In genomic region chr16:775236-775796, GRCh38 we compare ENCODE assay signal across 2 cellular contexts.
TF ChIP-seq lines count a peak whose summit lies in the region.

No MANE protein-coding gene starts in this region.

TF ChIP-seq in GM23338, 12 proteins besides CTCF, POLR2A, EP300 and RAD21:
- TF ChIP-seq ZNF331 (CRISPR knock-in tag; IDR thresholded peaks at IDR 0.05; ENCODE audit: low read depth) = no peak
- TF ChIP-seq CREB1 (CRISPR knock-in tag; IDR thresholded peaks at IDR 0.05; ENCODE audit: low read depth) = no peak
- TF ChIP-seq ZNF462 (CRISPR knock-in tag; IDR thresholded peaks at IDR 0.05) = no peak
- TF ChIP-seq ZNF114 (CRISPR knock-in tag; IDR thresholded peaks at IDR 0.05) = no peak
- TF ChIP-seq STAT1 (IDR thresholded peaks at IDR 0.05; ENCODE audit: unreplicated experiment) = no peak
- no peak for TF ChIP-seq POLR2AphosphoS5 (IDR thresholded peaks at IDR 0.05; ENCODE audit: low read depth)
- TF ChIP-seq JUNB (IDR thresholded peaks at IDR 0.05; ENCODE audit: unreplicated experiment) = no peak
- TF ChIP-seq REST (IDR thresholded peaks at IDR 0.05; ENCODE audit: unreplicated experiment) = no peak
- TF ChIP-seq NANOG (IDR thresholded peaks at IDR 0.05; ENCODE audit: borderline replicate concordance) = no peak
- TF ChIP-seq EZH2 (IDR thresholded peaks at IDR 0.05; ENCODE audit: low read depth, unreplicated experiment) = no peak
- no peak for TF ChIP-seq ETS1 (IDR thresholded peaks at IDR 0.05)
- no peak for TF ChIP-seq EZH2phosphoT487 (IDR thresholded peaks at IDR 0.05; ENCODE audit: unreplicated experiment)
TF ChIP-seq in GM23338: peak in this region for 0.

TF ChIP-seq in WTC11, 78 proteins besides CTCF, POLR2A, EP300 and RAD21:
- no peak for TF ChIP-seq AR (CRISPR knock-in tag; IDR thresholded peaks at IDR 0.05)
- TF ChIP-seq JUN (CRISPR knock-in tag; IDR thresholded peaks at IDR 0.05) = no peak
- TF ChIP-seq ZNF396 (CRISPR knock-in tag; IDR thresholded peaks at IDR 0.05; ENCODE audit: borderline replicate concordance) = no peak
- TF ChIP-seq ZBTB43 (CRISPR knock-in tag; IDR thresholded peaks at IDR 0.05) = no peak
- TF ChIP-seq ZNF138 (CRISPR knock-in tag; conservative IDR thresholded peaks at IDR 0.05) = no peak
- TF ChIP-seq ATF2 (CRISPR knock-in tag; IDR thresholded peaks at IDR 0.05; ENCODE audit: borderline replicate concordance, low read depth) = no peak
- no peak for TF ChIP-seq ZNF532 (CRISPR knock-in tag; IDR thresholded peaks at IDR 0.05; ENCODE audit: borderline replicate concordance)
TF ChIP-seq in WTC11: peak in this region for 0.
